ENCODE assay signal across 17 cellular contexts in the genomic region with DNA sequence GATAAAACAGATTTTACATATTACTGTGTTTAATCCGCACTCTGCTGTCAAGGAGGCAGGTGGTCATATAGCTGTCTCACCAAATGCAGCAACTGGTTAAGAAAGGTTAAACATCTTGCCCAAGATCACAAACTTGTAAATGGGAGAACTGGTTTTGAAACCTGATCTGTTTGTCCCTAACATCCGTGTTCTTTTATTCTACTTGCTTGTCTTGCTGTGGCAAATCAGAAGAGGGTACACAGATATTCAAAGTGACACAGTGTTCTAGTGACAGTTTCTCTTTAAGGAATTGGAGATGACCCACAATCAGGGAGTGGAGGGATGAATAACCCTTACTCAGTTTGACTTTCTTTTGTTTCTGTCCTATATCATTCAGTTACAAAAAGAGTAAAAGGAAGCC.
DNase-seq lines count a peak whose midpoint lies in the region; ATAC-seq, FAIRE-seq and TF ChIP-seq lines count a peak whose summit lies in the region.
"Had no signal": no experiment of that assay in that cellular context is flagged by ENCODE, and none has a peak within 500 bp of the region (broad histone marks: within the 10 kb centered on the region; RNA-seq: fewer than 3 reads in every experiment).

No MANE protein-coding gene starts in this region.

- no peak overlapping the region for H3K4me2 ChIP-seq in IMR-90 (ENCODE audit: low read depth, low read length)

- 0 out of 2 replicates have a peak overlapping the region, but pooled peaks have one; percentile 33 for H4K91ac ChIP-seq in IMR-90 (ENCODE audit: insufficient read depth, low read depth, low read length)

- DNase-seq in NCI-H748 (lab: John Stamatoyannopoulos, UW; ENCODE audit: unreplicated experiment): peak; percentile 21
- no peak for DNase-seq in NCI-H748 treated with DMSO at 0.1 percent for 48 hours (lab: John Stamatoyannopoulos, UW)
- DNase-seq in IMR-90: no peak
- peak; percentile 58 for DNase-seq in epithelial cell of esophagus (ENCODE audit: low read depth)
- no peak for DNase-seq in psoas muscle
- no peak for DNase-seq in NK-92 (lab: John Stamatoyannopoulos, UW; ENCODE audit: unreplicated experiment)
- DNase-seq in frontal cortex (ENCODE audit: low spot score in 2 of 2): no peak
- DNase-seq: ACHN; CD4-positive, alpha-beta memory T cell; NCI-H1048; NCI-H1694 treated with DMSO at 0.1 percent for 48 hours; NCI-H2171; Peyer's patch; SHP77 treated with DMSO at 0.1 percent for 48 hours; SW 1271 had no signal

- POLR2A ChIA-PET in IMR-90 (lab: Charles Lee; ENCODE audit: unreplicated experiment): no interaction called here

- in situ Hi-C loops in IMR-90 (cut with MboI; ENCODE audit: low sequenced_read_pairs): no loop called here

- no peak overlapping the region for H3K18ac ChIP-seq in IMR-90 (ENCODE audit: low read depth, low read length)

- TF ChIP-seq CTCF in IMR-90 (conservative IDR thresholded peaks at IDR 0.05; ENCODE audit: low read depth, low read length) (no peak), epithelial cell of esophagus (IDR thresholded peaks at IDR 0.05; ENCODE audit: insufficient read depth, low read depth, low read length, missing control alignments) (no peak), psoas muscle (IDR thresholded peaks at IDR 0.05) (no peak)

- H3K14ac ChIP-seq in IMR-90 (replicated peaks; ENCODE audit: low read depth, low read length): no peak overlapping the region

- H3K79me1 ChIP-seq in IMR-90 (ENCODE audit: low read depth in 1 of 2, low read length in 2 of 2): no peaks in the 10 kb centered on the region

- ATAC-seq in IMR-90 (ENCODE audit: low read depth) (no peak), psoas muscle (peak in 2 of 4 donors; percentile 20 to 50), GM19351 (IDR thresholded peaks at IDR 0.05; ENCODE audit: unreplicated experiment) (no peak)

- H3K27ac ChIP-seq in IMR-90 (ENCODE audit: insufficient read depth, low read length) (no peak overlapping the region), psoas muscle (peak overlapping the region; percentile 7)
- H3K27ac ChIP-seq: Peyer's patch had no signal

- no peak overlapping the region for H2BK5ac ChIP-seq in IMR-90 (ENCODE audit: low read depth, low read length, poor library complexity, severe bottlenecking)

- no TSS peak for BruUV-seq in IMR-90 (replicated peaks; lab: Mats Ljungman, UMichigan)

- FAIRE-seq in frontal cortex (lab: Jason Lieb, UNC): no peak

- H3K9me3 ChIP-seq in IMR-90 (ENCODE audit: control insufficient read depth, insufficient read depth, low read length) (no peaks in the 10 kb centered on the region), psoas muscle (no peaks in the 10 kb centered on the region)
- H3K9me3 ChIP-seq: HAP-1, Peyer's patch had no signal

- H3K56ac ChIP-seq in IMR-90 (ENCODE audit: extremely low read depth, insufficient read depth, low read length): no peak overlapping the region

- no peak overlapping the region for H2BK20ac ChIP-seq in IMR-90 (ENCODE audit: low read depth, low read length)

- H4K5ac ChIP-seq in IMR-90 (ENCODE audit: low read depth, low read length): no peak overlapping the region

- H2BK120ac ChIP-seq in IMR-90 (ENCODE audit: low read depth, low read length): no peak overlapping the region

- H3K36me3 ChIP-seq in IMR-90 (ENCODE audit: control insufficient read depth, insufficient read depth, low read length) (no peaks in the 10 kb centered on the region), psoas muscle (ENCODE audit: insufficient read depth in 1 of 2, low read depth in 1 of 2) (no peaks in the 10 kb centered on the region)
- H3K36me3 ChIP-seq: HAP-1, Peyer's patch had no signal

- H3K4me3 ChIP-seq in IMR-90 (ENCODE audit: insufficient read depth, low read depth, low read length) (no peak overlapping the region), epithelial cell of esophagus (ENCODE audit: low read length) (no peak overlapping the region), psoas muscle (no peak overlapping the region)
- H3K4me3 ChIP-seq: HAP-1, Peyer's patch had no signal

- H4K20me1 ChIP-seq in IMR-90 (ENCODE audit: insufficient read depth, low read length): no peaks in the 10 kb centered on the region

- dilution Hi-C loops in IMR-90 (cut with HindIII; ENCODE audit: low sequenced_read_pairs, unreplicated experiment): no loop called here

- no CpG with 5 or more reads among the region's 2 CpGs for WGBS in IMR-90 (ENCODE audit: extremely low coverage in 2 of 2, insufficient read length in 1 of 2), 2 experiments
- WGBS in psoas muscle, 3 donors: 56 to 72% (median 58%) methylated on average over 2 of the region's 2 CpGs

- no peaks in the 10 kb centered on the region for H3K9me1 ChIP-seq in IMR-90 (ENCODE audit: insufficient read depth, low read length)

- no peak overlapping the region for H3K4ac ChIP-seq in IMR-90 (ENCODE audit: low read depth, low read length)

- CTCF ChIA-PET in IMR-90 (lab: Yijun Ruan, JAX): interaction anchor here (0.7 kb wide), 1 partner anchor 1491 kb away, joined by 4 read pairs; no protein-coding TSS in a partner anchor

- H3K4me1 ChIP-seq in IMR-90 (ENCODE audit: control insufficient read depth, insufficient read depth, low read length) (no peaks in the 10 kb centered on the region; the same call in 1 of the 2 replicates), psoas muscle (peaks cover 13% of the 10 kb centered on the region)
- H3K4me1 ChIP-seq: HAP-1, Peyer's patch had no signal

- no peak overlapping the region for H3K23ac ChIP-seq in IMR-90 (ENCODE audit: low read depth, low read length)

- H4K8ac ChIP-seq in IMR-90 (ENCODE audit: low read depth in 2 of 2, low read length in 2 of 2): no peak overlapping the region

- no peak overlapping the region for H2AK9ac ChIP-seq in IMR-90 (replicated peaks; ENCODE audit: low read depth, low read length, poor library complexity)

- H3K27me3 ChIP-seq in IMR-90 (ENCODE audit: control insufficient read depth, insufficient read depth, low read length) (no peaks in the 10 kb centered on the region), psoas muscle (ENCODE audit: insufficient read depth in 3 of 3, low read length in 2 of 3) (no peaks in the 10 kb centered on the region)
- H3K27me3 ChIP-seq: Peyer's patch had no signal

- no peak overlapping the region for H2AFZ ChIP-seq in IMR-90 (replicated peaks; ENCODE audit: low read length, poor library complexity)

- no peak overlapping the region; the same call in 1 of the 2 replicates for H3K9ac ChIP-seq in IMR-90 (ENCODE audit: low read depth, low read length)

- no peak for TF ChIP-seq POLR2A in IMR-90 (IDR thresholded peaks at IDR 0.05; ENCODE audit: low read depth, low read length)

- H2AK5ac ChIP-seq in IMR-90 (ENCODE audit: low read depth, low read length): no peak overlapping the region

- no peak for TF ChIP-seq RAD21 in IMR-90 (IDR thresholded peaks at IDR 0.05; ENCODE audit: low read length)

- intact Hi-C loops in IMR-90 (cut with micrococcal nuclease) (no loop called here), psoas muscle (cut with DNase I) (loop anchor here in 1 of 2 donors (5.0 kb wide), 2 partner anchors 49 to 66 kb away; no protein-coding TSS in a partner anchor)

- no peak overlapping the region for H2BK15ac ChIP-seq in IMR-90 (ENCODE audit: low read depth, low read length)

TF ChIP-seq in IMR-90, 13 proteins besides CTCF, POLR2A, EP300 and RAD21:
- TF ChIP-seq FOS (IDR thresholded peaks at IDR 0.05; ENCODE audit: low read depth, low read length) (no peak), MXI1 (IDR thresholded peaks at IDR 0.05; ENCODE audit: borderline replicate concordance, low read depth, low read length) (no peak), RCOR1 (IDR thresholded peaks at IDR 0.05; ENCODE audit: insufficient replicate concordance, low read length) (no peak), CEBPB (IDR thresholded peaks at IDR 0.05; ENCODE audit: low read depth, low read length) (no peak), RFX5 (IDR thresholded peaks at IDR 0.05; ENCODE audit: low read depth, low read length) (no peak), MAZ (IDR thresholded peaks at IDR 0.05; ENCODE audit: borderline replicate concordance, low read depth, low read length) (no peak), MAFK (IDR thresholded peaks at IDR 0.05; ENCODE audit: low read depth, low read length) (no peak)

Comparison
In these comparisons a context has a peak if more than half of its experiments do, and no peak if none do; other contexts are left out.
1. DNase-seq: peak in NCI-H748 (single experiment) and epithelial cell of esophagus (single experiment); none in NCI-H748 treated with DMSO at 0.1 percent for 48 hours (single experiment), IMR-90 (single experiment), psoas muscle (0 of 2), NK-92 (single experiment) and frontal cortex (0 of 2).